ENCODE assay signal across 8 cellular contexts in genomic region chr12:68331869-68332725, GRCh38. TPM values are rescaled to one million over a fixed set of nuclear protein-coding genes. Genes with fewer than 3 reads are reported as not detected.
DNase-seq lines count a peak whose midpoint lies in the region; ATAC-seq and TF ChIP-seq lines count a peak whose summit lies in the region.

Gene MDM1 (minus strand): TSS chr12:68332362. CDS start chr12:68332245, 117 bp downstream.

- no peaks in the 10 kb centered on the region for H3K27me3 ChIP-seq in colonic mucosa

- intact Hi-C loops in activated CD4-positive, alpha-beta T cell treated with anti-CD3 and anti-CD28 coated beads for 36 hours (cut with DNase I, micrococcal nuclease), result loop anchor here (1.0 to 10.0 kb wide), 7 partner anchors 33 to 476 kb away; partner anchors contain the start of genes MDM2 (in 2 of the 2), NUP107 (in 2 of the 2), RAP1B (in 2 of the 2) and SLC35E3 (in 1 of the 2)
- intact Hi-C loops in colonic mucosa (cut with DNase I), result no loop called here

- H3K36me3 Mint-ChIP-seq in activated CD4-positive, alpha-beta T cell treated with anti-CD3 and anti-CD28 coated beads for 36 hours (ENCODE audit: low read depth), result peaks cover 2% of the 10 kb centered on the region

- H3K9me3 ChIP-seq in colonic mucosa, result no peaks in the 10 kb centered on the region

- peaks cover 2% of the 10 kb centered on the region for H3K27me3 Mint-ChIP-seq in activated CD4-positive, alpha-beta T cell treated with anti-CD3 and anti-CD28 coated beads for 36 hours

- peak within 1 kb of the TSS; percentile 71 to 82 for H3K9ac ChIP-seq in colonic mucosa (ENCODE audit: low read depth in 2 of 2, low read length in 2 of 2)

- DNase-seq in AG20443 (ENCODE audit: low spot score), result peak; percentile 99
- peak; percentile 93 for DNase-seq in GM19238 (ENCODE audit: insufficient read length, low spot score)
- peak; percentile 98 to 99 for DNase-seq in NCI-H524 (lab: John Stamatoyannopoulos, UW)
- peak; percentile 97 for DNase-seq in activated CD4-positive, alpha-beta T cell treated with anti-CD3 and anti-CD28 coated beads for 36 hours
- DNase-seq in colonic mucosa, result peak; percentile 99
- DNase-seq in kidney tubule cell (ENCODE audit: low spot score), result peak; percentile 98
- peak; percentile 83 to 95 (median 92) for DNase-seq in stimulated activated CD4-positive, alpha-beta T cell treated with anti-CD3 and anti-CD28 coated beads, Interleukin-1b, Interleukin-23, amount 100 ng/mL, for 24 hours (ENCODE audit: low read depth in 4 of 4, low spot score in 1 of 4)

- peak within 1 kb of the TSS; percentile 62 for H3K27ac ChIP-seq in colonic mucosa

- ATAC-seq in HG03442 (IDR thresholded peaks at IDR 0.05; ENCODE audit: unreplicated experiment), result peak; percentile 98
- ATAC-seq in activated CD4-positive, alpha-beta T cell treated with anti-CD3 and anti-CD28 coated beads for 36 hours, result peak; percentile 98

- POLR2A ChIA-PET in activated CD4-positive, alpha-beta T cell treated with anti-CD3 and anti-CD28 coated beads for 36 hours (lab: Charles Lee), result interaction anchor here (0.8 to 1.2 kb wide), 3 partner anchors 27 to 280 kb away, joined by 4 to 6 read pairs (median 6); no protein-coding TSS in a partner anchor

- peak within 1 kb of the TSS; percentile 80 for H3K4me3 Mint-ChIP-seq in activated CD4-positive, alpha-beta T cell treated with anti-CD3 and anti-CD28 coated beads for 36 hours

- H3K27ac Mint-ChIP-seq in activated CD4-positive, alpha-beta T cell treated with anti-CD3 and anti-CD28 coated beads for 36 hours, result peak within 1 kb of the TSS; percentile 55

- peak within 1 kb of the TSS; percentile 90 for H3K4me3 ChIP-seq in colonic mucosa

- no peaks in the 10 kb centered on the region for H3K36me3 ChIP-seq in colonic mucosa

- H3K9me3 Mint-ChIP-seq in activated CD4-positive, alpha-beta T cell treated with anti-CD3 and anti-CD28 coated beads for 36 hours (ENCODE audit: low read depth), result no peaks in the 10 kb centered on the region

- CTCF ChIA-PET in activated CD4-positive, alpha-beta T cell treated with anti-CD3 and anti-CD28 coated beads for 36 hours (lab: Charles Lee), result interaction anchor here (0.6 to 5.0 kb wide), 10 partner anchors 10 to 213 kb away, joined by 3 to 25 read pairs (median 4); no protein-coding TSS in a partner anchor

- no peak for TF ChIP-seq CTCF in colonic mucosa (IDR thresholded peaks at IDR 0.05)

- peaks cover 42% of the 10 kb centered on the region for H3K4me1 Mint-ChIP-seq in activated CD4-positive, alpha-beta T cell treated with anti-CD3 and anti-CD28 coated beads for 36 hours

- no peaks in the 10 kb centered on the region for H3K4me1 ChIP-seq in colonic mucosa

RNA-seq across cellular contexts. Expression of gene MDM1, which starts in this region (rescaled TPM):
- 10 to 100 TPM; 12.7 to 13.6 TPM for total RNA-seq in activated CD4-positive, alpha-beta T cell treated with anti-CD3 and anti-CD28 coated beads for 36 hours
- total RNA-seq in colonic mucosa, result 10 to 100 TPM in 1 of 2 donors, 1 to 10 TPM in 1; 7.7 to 12.0 TPM

Comparison
In these comparisons a context has a peak if more than half of its experiments do, and no peak if none do; other contexts are left out.
1. Peak in every context shown above with its lines: DNase-seq, ATAC-seq, H3K4me3 ChIP-seq and H3K27ac ChIP-seq.